ENCODE assay signal across 28 cellular contexts in genomic region chr2:54187331-54187730, GRCh38.
DNase-seq lines count a peak whose midpoint lies in the region; ATAC-seq, FAIRE-seq and TF ChIP-seq lines count a peak whose summit lies in the region.
"Had no signal": no experiment of that assay in that cellular context is flagged by ENCODE, and none has a peak within 500 bp of the region (broad histone marks: within the 10 kb centered on the region; RNA-seq: fewer than 3 reads in every experiment).

No MANE protein-coding gene starts in this region.

- peak overlapping the region; percentile 37 for H3K27ac Mint-ChIP-seq in nephron progenitor cell
- H3K27ac Mint-ChIP-seq: CD4-positive, alpha-beta memory T cell; CD8-positive, alpha-beta memory T cell had no signal

- H2AK5ac ChIP-seq in IMR-90 (ENCODE audit: low read depth, low read length), result no peak overlapping the region

- no peaks in the 10 kb centered on the region for H3K79me1 ChIP-seq in IMR-90 (ENCODE audit: low read depth in 1 of 2, low read length in 2 of 2)

- H4K20me1 ChIP-seq in IMR-90 (ENCODE audit: insufficient read depth, low read length), result no peaks in the 10 kb centered on the region
- H4K20me1 ChIP-seq: BLaER1 had no signal

- H4K91ac ChIP-seq in IMR-90 (ENCODE audit: insufficient read depth, low read depth, low read length), result no peak overlapping the region

- dilution Hi-C loops in IMR-90 (cut with HindIII; ENCODE audit: low sequenced_read_pairs, unreplicated experiment), result no loop called here

- no peak for TF ChIP-seq POLR2A in IMR-90 (IDR thresholded peaks at IDR 0.05; ENCODE audit: low read depth, low read length)

- DNase-seq in HTR-8/SVneo (ENCODE audit: insufficient read length, low spot score) (no peak), IMR-90 (no peak), nephron progenitor cell (no peak), NCI-H446 treated with DMSO at 0.1 percent for 48 hours (lab: John Stamatoyannopoulos, UW) (no peak)
- no peak for DNase-seq in activated naive CD4-positive, alpha-beta T cell treated with Interleukin-2 at 50 U/mL for 16 hours
- DNase-seq: 8988T; ACHN; BE2C; C1 segment of cervical spinal cord; CD4-positive, alpha-beta memory T cell; CD4-positive, CD25-positive, alpha-beta regulatory T cell; CD8-positive, alpha-beta memory T cell; COR-L47; DMS 273 treated with DMSO at 0.1 percent for 48 hours; DMS153; DMS53; DMS79; DND-41; EL; GDM1 had no signal

- no peak overlapping the region for H3K9ac ChIP-seq in IMR-90 (ENCODE audit: low read depth, low read length)
- H3K9ac ChIP-seq: BLaER1 had no signal

- no peak overlapping the region for H3K56ac ChIP-seq in IMR-90 (ENCODE audit: extremely low read depth, insufficient read depth, low read length)

- H3K9me3 ChIP-seq in IMR-90 (ENCODE audit: control insufficient read depth, insufficient read depth, low read length), result no peaks in the 10 kb centered on the region
- H3K9me3 ChIP-seq: BE2C, BLaER1 had no signal

- H2BK120ac ChIP-seq in IMR-90 (ENCODE audit: low read depth, low read length), result no peak overlapping the region

- peak overlapping the region; percentile 2 for H2AFZ ChIP-seq in IMR-90 (replicated peaks; ENCODE audit: low read length, poor library complexity)

- CTCF ChIA-PET in IMR-90 (lab: Yijun Ruan, JAX), result interaction anchor here (0.6 kb wide), 1 partner anchor 123 kb away, joined by 3 read pairs; no protein-coding TSS in a partner anchor

- no peak overlapping the region for H3K14ac ChIP-seq in IMR-90 (replicated peaks; ENCODE audit: low read depth, low read length)

- H3K36me3 ChIP-seq in IMR-90 (ENCODE audit: control insufficient read depth, insufficient read depth, low read length), result no peaks in the 10 kb centered on the region
- H3K36me3 ChIP-seq: BE2C, BLaER1 had no signal

- no peak overlapping the region for H3K4me3 Mint-ChIP-seq in nephron progenitor cell
- H3K4me3 Mint-ChIP-seq: CD14-positive monocyte; CD4-positive, alpha-beta memory T cell; CD4-positive, CD25-positive, alpha-beta regulatory T cell; CD8-positive, alpha-beta memory T cell had no signal

- H3K23ac ChIP-seq in IMR-90 (ENCODE audit: low read depth, low read length), result no peak overlapping the region

- ATAC-seq in IMR-90 (ENCODE audit: low read depth) (no peak), HG02571 (IDR thresholded peaks at IDR 0.05; ENCODE audit: unreplicated experiment) (no peak)
- ATAC-seq: GM12878 had no signal

- BruUV-seq in IMR-90 (replicated peaks; lab: Mats Ljungman, UMichigan), result no TSS peak

- no peaks in the 10 kb centered on the region for H3K4me1 Mint-ChIP-seq in nephron progenitor cell
- H3K4me1 Mint-ChIP-seq: CD14-positive monocyte; CD4-positive, alpha-beta memory T cell; CD8-positive, alpha-beta memory T cell had no signal

- no peak for TF ChIP-seq RAD21 in IMR-90 (IDR thresholded peaks at IDR 0.05; ENCODE audit: low read length)

- no peaks in the 10 kb centered on the region for H3K27me3 ChIP-seq in IMR-90 (ENCODE audit: control insufficient read depth, insufficient read depth, low read length)
- H3K27me3 ChIP-seq: BE2C, BLaER1 had no signal

- H3K4ac ChIP-seq in IMR-90 (ENCODE audit: low read depth, low read length), result no peak overlapping the region

- no peaks in the 10 kb centered on the region for H3K36me3 Mint-ChIP-seq in nephron progenitor cell (ENCODE audit: low read depth)

- no peak for TF ChIP-seq CTCF in IMR-90 (conservative IDR thresholded peaks at IDR 0.05; ENCODE audit: low read depth, low read length)
- no peak for TF ChIP-seq CTCF in nephron progenitor cell (IDR thresholded peaks at IDR 0.05)

- peak; percentile 57 for FAIRE-seq in HTR-8/SVneo (lab: Jason Lieb, UNC)
- FAIRE-seq: A204.1, GM12878, GM12892, GM18507, GM19239 had no signal

- no peak overlapping the region for H3K4me3 ChIP-seq in IMR-90 (ENCODE audit: insufficient read depth, low read depth, low read length)
- H3K4me3 ChIP-seq: BLaER1, GM12878 had no signal

- no peak overlapping the region for H2BK15ac ChIP-seq in IMR-90 (ENCODE audit: low read depth, low read length)

- H3K18ac ChIP-seq in IMR-90 (ENCODE audit: low read depth, low read length), result no peak overlapping the region

- POLR2A ChIA-PET in IMR-90 (lab: Charles Lee; ENCODE audit: unreplicated experiment), result no interaction called here

- H2BK5ac ChIP-seq in IMR-90 (ENCODE audit: low read depth, low read length, poor library complexity, severe bottlenecking), result no peak overlapping the region

- no peak overlapping the region for H4K5ac ChIP-seq in IMR-90 (ENCODE audit: low read depth, low read length)

- no peaks in the 10 kb centered on the region for H3K9me3 Mint-ChIP-seq in nephron progenitor cell
- H3K9me3 Mint-ChIP-seq: CD4-positive, alpha-beta memory T cell; CD4-positive, CD25-positive, alpha-beta regulatory T cell; CD8-positive, alpha-beta memory T cell had no signal

- 100% methylated on average over 5 of the region's 5 CpGs; no CpG with 5 or more reads in 1 of the 2 experiments for WGBS in IMR-90 (ENCODE audit: extremely low coverage in 2 of 2, insufficient read length in 1 of 2), 2 experiments

- H2BK20ac ChIP-seq in IMR-90 (ENCODE audit: low read depth, low read length), result no peak overlapping the region

- intact Hi-C loops in IMR-90 (cut with micrococcal nuclease), result no loop called here

- H2AK9ac ChIP-seq in IMR-90 (replicated peaks; ENCODE audit: low read depth, low read length, poor library complexity), result no peak overlapping the region

- no peaks in the 10 kb centered on the region for H3K27me3 Mint-ChIP-seq in nephron progenitor cell (ENCODE audit: low read depth, poor library complexity)
- H3K27me3 Mint-ChIP-seq: CD4-positive, alpha-beta memory T cell; CD4-positive, CD25-positive, alpha-beta regulatory T cell; CD8-positive, alpha-beta memory T cell had no signal

- H3K27ac ChIP-seq in IMR-90 (ENCODE audit: insufficient read depth, low read length), result no peak overlapping the region
- H3K27ac ChIP-seq: BLaER1 had no signal

- in situ Hi-C loops in IMR-90 (cut with MboI; ENCODE audit: low sequenced_read_pairs), result no loop called here

- H3K4me2 ChIP-seq in IMR-90 (ENCODE audit: low read depth, low read length), result no peak overlapping the region
- H3K4me2 ChIP-seq: BLaER1 had no signal

- H3K9me1 ChIP-seq in IMR-90 (ENCODE audit: insufficient read depth, low read length), result no peaks in the 10 kb centered on the region

- no peak overlapping the region for H4K8ac ChIP-seq in IMR-90 (ENCODE audit: low read depth in 2 of 2, low read length in 2 of 2)

- no peaks in the 10 kb centered on the region for H3K4me1 ChIP-seq in IMR-90 (ENCODE audit: control insufficient read depth, insufficient read depth, low read length)
- H3K4me1 ChIP-seq: BE2C, BLaER1 had no signal

TF ChIP-seq in IMR-90, 13 proteins besides CTCF, POLR2A, EP300 and RAD21:
- no peak for TF ChIP-seq CHD1 (IDR thresholded peaks at IDR 0.05; ENCODE audit: low read depth, low read length)
